8 cellular contexts compared by ENCODE assay signal in genomic region chr5:168291961-168292782, GRCh38. TPM values are rescaled to one million over a fixed set of nuclear protein-coding genes. Genes with fewer than 3 reads are reported as not detected.
A peak's percentile ranks its signal among the peaks of the same experiment; 100 is the strongest.
DNase-seq lines count a peak whose midpoint lies in the region; ATAC-seq and TF ChIP-seq lines count a peak whose summit lies in the region.

No MANE protein-coding gene starts in this region.

- H2BK5ac ChIP-seq in mesendoderm (ENCODE audit: low read length): no peak overlapping the region

- H2AK5ac ChIP-seq in mesendoderm (ENCODE audit: low read length): no peak overlapping the region

- H3K56ac ChIP-seq in mesendoderm (ENCODE audit: low read length): peak overlapping the region; percentile 86

- H3K79me1 ChIP-seq in mesendoderm (ENCODE audit: low read length): peaks cover 7% of the 10 kb centered on the region

- H3K27me3 ChIP-seq in mesendoderm (ENCODE audit: insufficient read depth, low read length, poor library complexity): no peaks in the 10 kb centered on the region

- no peak for TF ChIP-seq CTCF in cardiac fibroblast (IDR thresholded peaks at IDR 0.05; ENCODE audit: low read depth, low read length)

- DNase-seq in COR-L47 (lab: John Stamatoyannopoulos, UW) (peak; percentile 30), HuH-7.5 (ENCODE audit: low spot score) (peak; percentile 40), cardiac fibroblast (ENCODE audit: low read depth in 2 of 2) (peak in 1 of 2 donors; percentile 19), mesendoderm (peak; percentile 73), putamen (ENCODE audit: low spot score) (no peak), NCI-H1092 treated with DMSO at 0.1 percent for 48 hours (lab: John Stamatoyannopoulos, UW) (no peak), NCI-H1694 treated with DMSO at 0.1 percent for 48 hours (lab: John Stamatoyannopoulos, UW) (no peak)

- WGBS in mesendoderm (ENCODE audit: extremely low coverage, insufficient coverage, low lambda C conversion rate): no CpG with 5 or more reads among the region's 65 CpGs

- H3K36me3 ChIP-seq in mesendoderm (ENCODE audit: control insufficient read depth, insufficient read depth, low read length): no peaks in the 10 kb centered on the region

- H3K4me1 ChIP-seq in mesendoderm (ENCODE audit: control insufficient read depth, low read depth, low read length): peaks cover 5% of the 10 kb centered on the region

- H3K4me3 ChIP-seq in cardiac fibroblast (replicated peaks in 1 of 2; ENCODE audit: low read depth in 2 of 2, low read length in 2 of 2) (peak overlapping the region; percentile 18 to 41), mesendoderm (ENCODE audit: low read length) (peak overlapping the region; percentile 13)

- ATAC-seq in GM21423 (IDR thresholded peaks at IDR 0.05; ENCODE audit: unreplicated experiment): peak; percentile 29

- no peak overlapping the region for H3K27ac ChIP-seq in mesendoderm (ENCODE audit: low read depth, low read length)

- no peak overlapping the region for H4K5ac ChIP-seq in mesendoderm (ENCODE audit: low read length)

- H3K79me2 ChIP-seq in mesendoderm (ENCODE audit: control insufficient read depth, insufficient read depth, low read length): peaks cover 24% of the 10 kb centered on the region

- H2BK15ac ChIP-seq in mesendoderm (replicated peaks; ENCODE audit: low read depth): no peak overlapping the region

- peak overlapping the region; percentile 47 for H3K4me2 ChIP-seq in mesendoderm (ENCODE audit: low read length)

- peak overlapping the region; percentile 38 for H3K4ac ChIP-seq in mesendoderm (ENCODE audit: low read depth, low read length)

- H4K8ac ChIP-seq in mesendoderm (ENCODE audit: low read depth, low read length): no peak overlapping the region

- H2BK120ac ChIP-seq in mesendoderm (ENCODE audit: low read depth, low read length): no peak overlapping the region

- H3K18ac ChIP-seq in mesendoderm (ENCODE audit: low read length): peak overlapping the region; percentile 22

- no peak overlapping the region for H3K23ac ChIP-seq in mesendoderm (ENCODE audit: low read length)

- H3K9ac ChIP-seq in mesendoderm (ENCODE audit: low read length): peak overlapping the region; percentile 61

RNA-seq across cellular contexts. Expression of gene WWC1, which starts 0.7 kb away (rescaled TPM):
- polyA plus RNA-seq in mesendoderm (2013, experiment 1 of 2): 23.3 TPM
- 24.1 TPM for polyA plus RNA-seq in mesendoderm (2013, experiment 2 of 2)

Comparison
In these comparisons a context has a peak if more than half of its experiments do, and no peak if none do; other contexts are left out.
1. DNase-seq: peak in COR-L47 (single experiment), HuH-7.5 (single experiment) and mesendoderm (single experiment); none in putamen (single experiment), NCI-H1092 treated with DMSO at 0.1 percent for 48 hours (single experiment) and NCI-H1694 treated with DMSO at 0.1 percent for 48 hours (single experiment).